In the genomic region with DNA sequence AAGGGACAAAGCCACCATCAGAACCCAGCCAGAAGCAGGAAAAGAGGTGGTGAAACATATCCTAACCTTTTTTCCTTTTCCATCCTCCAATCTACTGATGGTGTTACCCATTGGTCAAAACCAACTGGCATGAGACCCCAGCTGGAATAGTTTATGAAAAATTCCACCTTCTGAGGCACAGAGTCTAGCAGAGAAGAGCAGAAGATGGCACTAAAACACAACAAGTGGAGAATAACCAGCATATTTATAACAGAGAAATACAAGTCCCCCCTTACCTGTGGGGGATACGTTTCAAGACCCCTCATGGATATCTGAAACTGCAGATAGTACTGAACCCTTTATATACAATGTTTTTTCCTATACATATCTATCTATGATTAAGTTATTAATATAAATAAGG, we compare ENCODE assay signal across 17 cellular contexts. TPM values are rescaled to one million over a fixed set of nuclear protein-coding genes. Genes with fewer than 3 reads are reported as not detected.
DNase-seq lines count a peak whose midpoint lies in the region; ATAC-seq and TF ChIP-seq lines count a peak whose summit lies in the region.
"Had no signal": no experiment of that assay in that cellular context is flagged by ENCODE, and none has a peak within 500 bp of the region (broad histone marks: within the 10 kb centered on the region; RNA-seq: fewer than 3 reads in every experiment).

No MANE protein-coding gene starts in this region.

- H3K27me3 ChIP-seq in SK-N-SH (ENCODE audit: insufficient read depth) (no peaks in the 10 kb centered on the region), Loucy (ENCODE audit: insufficient read depth, low read length, poor library complexity, severe bottlenecking) (no peaks in the 10 kb centered on the region), esophagus muscularis mucosa (no peaks in the 10 kb centered on the region)

- no peak overlapping the region for H3K27ac ChIP-seq in SK-N-SH (ENCODE audit: low read depth in 2 of 2, low read length in 1 of 2)
- peak overlapping the region in 3 of 4 donors; percentile 2 to 29 (median 20) for H3K27ac ChIP-seq in esophagus muscularis mucosa (replicated peaks in 1 of 4)
- H3K27ac ChIP-seq: BLaER1 had no signal

- no TSS peak for BruUV-seq in MCF 10A (replicated peaks; lab: Mats Ljungman, UMichigan)

- CTCF ChIA-PET in SK-N-SH (lab: Yijun Ruan, JAX) = interaction anchor here (0.6 to 1.0 kb wide), 4 partner anchors 29 to 179 kb away, joined by 3 to 6 read pairs (median 3); no protein-coding TSS in a partner anchor
- CTCF ChIA-PET in MCF 10A (lab: Yijun Ruan, JAX) = interaction anchor here (0.6 kb wide), 2 partner anchors 249 to 454 kb away, joined by 3 read pairs; no protein-coding TSS in a partner anchor

- H3K36me3 ChIP-seq in SK-N-SH (replicated peaks in 1 of 2; ENCODE audit: control insufficient read depth in 1 of 2, insufficient read depth in 2 of 2, low read length in 1 of 2) (no peaks in the 10 kb centered on the region), Loucy (ENCODE audit: insufficient read depth, low read length) (no peaks in the 10 kb centered on the region), esophagus muscularis mucosa (no peaks in the 10 kb centered on the region)
- H3K36me3 ChIP-seq: BLaER1 had no signal

- H3K4me3 ChIP-seq in SK-N-SH (ENCODE audit: low read depth in 2 of 2, low read length in 1 of 2) (no peak overlapping the region), Loucy (ENCODE audit: low read length, poor library complexity, severe bottlenecking) (no peak overlapping the region), esophagus muscularis mucosa (no peak overlapping the region)
- H3K4me3 ChIP-seq: BLaER1 had no signal

- H3K9me2 ChIP-seq in SK-N-SH (no peaks in the 10 kb centered on the region), Loucy (replicated peaks; ENCODE audit: low read depth, low read length) (no peaks in the 10 kb centered on the region)

- no peak for TF ChIP-seq POLR2A in esophagus muscularis mucosa (IDR thresholded peaks at IDR 0.05; ENCODE audit: low read depth)

- H3K4me1 Mint-ChIP-seq in stimulated activated effector memory CD8-positive, alpha-beta T cell treated with anti-CD3 and anti-CD28 coated beads, Interleukin-12 subunit alpha, Interleukin-12 subunit beta, amount 100 ng/mL, for 72 hours = peaks cover 9% of the 10 kb centered on the region
- peaks cover 13% of the 10 kb centered on the region for H3K4me1 Mint-ChIP-seq in MCF 10A (ENCODE audit: insufficient read depth, unreplicated experiment)

- H3K27ac Mint-ChIP-seq in stimulated activated effector memory CD8-positive, alpha-beta T cell treated with anti-CD3 and anti-CD28 coated beads, Interleukin-12 subunit alpha, Interleukin-12 subunit beta, amount 100 ng/mL, for 72 hours = no peak overlapping the region
- no peak overlapping the region for H3K27ac Mint-ChIP-seq in MCF 10A (ENCODE audit: low read depth, unreplicated experiment)

- DNase-seq in SK-N-SH (no peak), esophagus muscularis mucosa (ENCODE audit: extremely low spot score) (no peak), superior temporal gyrus (ENCODE audit: extremely low spot score) (no peak), MCF 10A (ENCODE audit: unreplicated experiment) (no peak)
- no peak for DNase-seq in stimulated activated effector memory CD8-positive, alpha-beta T cell treated with anti-CD3 and anti-CD28 coated beads, Interleukin-12 subunit alpha, Interleukin-12 subunit beta, amount 100 ng/mL, for 72 hours (ENCODE audit: low spot score in 2 of 2)
- DNase-seq: H7, KBM-7, MM.1S, NCI-H1092 treated with DMSO at 0.1 percent for 48 hours, NCI-H345, NCI-H526, SHP77 treated with DMSO at 0.1 percent for 48 hours had no signal

- no peaks in the 10 kb centered on the region for H3K9me3 Mint-ChIP-seq in stimulated activated effector memory CD8-positive, alpha-beta T cell treated with anti-CD3 and anti-CD28 coated beads, Interleukin-12 subunit alpha, Interleukin-12 subunit beta, amount 100 ng/mL, for 72 hours
- no peaks in the 10 kb centered on the region for H3K9me3 Mint-ChIP-seq in MCF 10A (ENCODE audit: unreplicated experiment)

- POLR2A ChIA-PET in SK-N-SH (lab: Yijun Ruan, JAX) (no interaction called here), MCF 10A (lab: Yijun Ruan, JAX) (interaction anchor here (0.7 kb wide), 1 partner anchor 14 kb away, joined by 3 read pairs; no protein-coding TSS in a partner anchor)

- intact Hi-C loops in esophagus muscularis mucosa (cut with DNase I) = loop anchor here (5.0 kb wide), 1 partner anchor 34 kb away; no protein-coding TSS in a partner anchor
- intact Hi-C loops in MCF 10A (cut with micrococcal nuclease) = no loop called here

- TF ChIP-seq RAD21 in SK-N-SH (IDR thresholded peaks at IDR 0.05; ENCODE audit: low read length) = peak; percentile 49

- H3K9ac ChIP-seq in SK-N-SH (no peak overlapping the region), Loucy (ENCODE audit: low read depth, low read length, poor library complexity, severe bottlenecking) (no peak overlapping the region)
- H3K9ac ChIP-seq: BLaER1 had no signal

- TF ChIP-seq EP300 in SK-N-SH (IDR thresholded peaks at IDR 0.05; ENCODE audit: borderline replicate concordance in 1 of 2, low read depth in 1 of 2, low read length in 1 of 2) (no peak), esophagus muscularis mucosa (IDR thresholded peaks at IDR 0.05) (no peak)

- H3K4me1 ChIP-seq in SK-N-SH (ENCODE audit: control insufficient read depth in 1 of 2, insufficient read depth in 2 of 2, low read depth in 1 of 2, low read length in 1 of 2) (peaks cover 0 to 4% of the 10 kb centered on the region in 2 experiments; a peak in 1 of 4 replicates), Loucy (ENCODE audit: insufficient read depth, low read length, poor library complexity, severe bottlenecking) (no peaks in the 10 kb centered on the region), esophagus muscularis mucosa (peaks cover 7 to 24% (median 19%) of the 10 kb centered on the region in 4 donors)

- WGBS in SK-N-SH (ENCODE audit: low lambda C conversion rate) = 87% methylated on average over 1 of the region's 1 CpG
- 78% methylated on average over 1 of the region's 1 CpG for WGBS in esophagus muscularis mucosa

- H3K9me3 ChIP-seq in SK-N-SH = no peaks in the 10 kb centered on the region
- no peaks in the 10 kb centered on the region for H3K9me3 ChIP-seq in Loucy (ENCODE audit: insufficient read depth, low read depth, low read length)
- H3K9me3 ChIP-seq in esophagus muscularis mucosa = no peaks in the 10 kb centered on the region
- H3K9me3 ChIP-seq: BLaER1 had no signal

- TF ChIP-seq CTCF in SK-N-SH (IDR thresholded peaks at IDR 0.05) (0 out of 2 replicates have a peak, but pooled peaks have one; percentile 7), Loucy (conservative IDR thresholded peaks at IDR 0.05; ENCODE audit: low read length) (peak; percentile 18; the same call in 1 of the 2 replicates), esophagus muscularis mucosa (IDR thresholded peaks at IDR 0.05) (peak in 1 of 3 experiments; percentile 29), MCF 10A (IDR thresholded peaks at IDR 0.05; ENCODE audit: unreplicated experiment) (no peak)

- no peaks in the 10 kb centered on the region for H3K36me3 Mint-ChIP-seq in stimulated activated effector memory CD8-positive, alpha-beta T cell treated with anti-CD3 and anti-CD28 coated beads, Interleukin-12 subunit alpha, Interleukin-12 subunit beta, amount 100 ng/mL, for 72 hours
- peaks cover 6% of the 10 kb centered on the region for H3K36me3 Mint-ChIP-seq in MCF 10A (ENCODE audit: insufficient read depth, unreplicated experiment)

- H2AFZ ChIP-seq in SK-N-SH (ENCODE audit: low read depth) = no peak overlapping the region
- no peak overlapping the region for H2AFZ ChIP-seq in Loucy (ENCODE audit: low read length)

- no peaks in the 10 kb centered on the region for H3K27me3 Mint-ChIP-seq in MCF 10A (ENCODE audit: insufficient read depth, unreplicated experiment)

- no peaks in the 10 kb centered on the region for H4K20me1 ChIP-seq in SK-N-SH (ENCODE audit: insufficient read depth)
- H4K20me1 ChIP-seq in Loucy (ENCODE audit: insufficient read depth, low read length, poor library complexity, severe bottlenecking) = no peaks in the 10 kb centered on the region
- H4K20me1 ChIP-seq: BLaER1 had no signal

- H3F3A ChIP-seq in SK-N-SH (replicated peaks; ENCODE audit: insufficient read depth) (peaks cover 9% of the 10 kb centered on the region), Loucy (ENCODE audit: low read depth) (peaks cover 12% of the 10 kb centered on the region; the same call in 1 of the 2 replicates)

- no peak overlapping the region for H3K4me3 Mint-ChIP-seq in stimulated activated effector memory CD8-positive, alpha-beta T cell treated with anti-CD3 and anti-CD28 coated beads, Interleukin-12 subunit alpha, Interleukin-12 subunit beta, amount 100 ng/mL, for 72 hours
- H3K4me3 Mint-ChIP-seq in MCF 10A (ENCODE audit: unreplicated experiment) = no peak overlapping the region

- no peak for ATAC-seq in SK-N-SH treated with all-trans-retinoic acid at 6 μM for 48 hours
- ATAC-seq in HG03159 (IDR thresholded peaks at IDR 0.05; ENCODE audit: unreplicated experiment) = no peak
- ATAC-seq in stimulated activated effector memory CD8-positive, alpha-beta T cell treated with anti-CD3 and anti-CD28 coated beads, Interleukin-12 subunit alpha, Interleukin-12 subunit beta, amount 100 ng/mL, for 72 hours = no peak

- H3K79me2 ChIP-seq in SK-N-SH (ENCODE audit: insufficient read depth) (no peaks in the 10 kb centered on the region), Loucy (ENCODE audit: insufficient read depth, low read length) (no peaks in the 10 kb centered on the region)

- H3K4me2 ChIP-seq in SK-N-SH = no peak overlapping the region
- H3K4me2 ChIP-seq in Loucy (ENCODE audit: low read depth, low read length, poor library complexity, severe bottlenecking) = no peak overlapping the region
- H3K4me2 ChIP-seq: BLaER1 had no signal

TF ChIP-seq in SK-N-SH, 30 proteins besides CTCF, POLR2A, EP300 and RAD21 (continues in another document):
- TF ChIP-seq GABPA (IDR thresholded peaks at IDR 0.05; ENCODE audit: low read depth) = no peak

TF ChIP-seq in SK-N-SH treated with all-trans-retinoic acid at 6 μM for 48 hours, 23 proteins besides CTCF, POLR2A, EP300 and RAD21 (continues in another document):
- TF ChIP-seq RARB (CRISPR knock-in tag; IDR thresholded peaks at IDR 0.05) = no peak
- no peak for TF ChIP-seq BACH2 (CRISPR knock-in tag; IDR thresholded peaks at IDR 0.05; ENCODE audit: borderline replicate concordance)
- TF ChIP-seq GLIS3 (CRISPR knock-in tag; IDR thresholded peaks at IDR 0.05) = no peak

RNA-seq across cellular contexts. Expression of gene INPP1, which starts 4.9 kb away (rescaled TPM):
- 5.7 and 6.4 TPM in 2 replicates for polyA plus RNA-seq in SK-N-SH (2012; rRNA removed)
- polyA plus RNA-seq in SK-N-SH (2012; cell fraction: cytosol; rRNA removed) = 6.3 and 6.5 TPM in 2 replicates
- polyA plus RNA-seq in SK-N-SH (2012; cell fraction: nucleus; rRNA removed) = 10.3 and 14.8 TPM in 2 replicates
- 10 to 100 TPM; 17.1 to 23.6 (median 21.0) TPM for total RNA-seq in esophagus muscularis mucosa
- 24.8 and 29.2 TPM in 2 replicates for total RNA-seq in MCF 10A (2022)
- total RNA-seq: OCI-LY7 had no signal

RNA-seq across cellular contexts. Expression of gene HIBCH, which starts 18.8 kb away (rescaled TPM):
- 8.4 and 12.2 TPM in 2 replicates for polyA plus RNA-seq in SK-N-SH (2012; rRNA removed)
- polyA plus RNA-seq in SK-N-SH (2012; cell fraction: cytosol; rRNA removed) = 14.1 and 19.3 TPM in 2 replicates
- 5.4 and 12.0 TPM in 2 replicates for polyA plus RNA-seq in SK-N-SH (2012; cell fraction: nucleus; rRNA removed)
- 10 to 100 TPM; 12.3 to 20.2 (median 15.5) TPM for total RNA-seq in esophagus muscularis mucosa
- 14.7 and 16.2 TPM in 2 replicates for total RNA-seq in MCF 10A (2022)

Comparison
In these comparisons a context has a peak if more than half of its experiments do, and no peak if none do; other contexts are left out.
1. H3K27ac ChIP-seq: peak in esophagus muscularis mucosa (3 of 4); none in SK-N-SH (0 of 2).